Comparison of ENCODE assay signal across 8 cellular contexts in genomic region chr1:35810096-35810860, GRCh38.
DNase-seq lines count a peak whose midpoint lies in the region; ATAC-seq and TF ChIP-seq lines count a peak whose summit lies in the region.

No MANE protein-coding gene starts in this region.

- no peak overlapping the region for H2AFZ ChIP-seq in DND-41 (ENCODE audit: low read depth, low read length)
- no peak overlapping the region for H2AFZ ChIP-seq in OCI-LY1 (ENCODE audit: low read length)

- DNase-seq in DND-41 (no peak), epithelial cell of esophagus (ENCODE audit: low read depth) (peak; percentile 74), non-pigmented ciliary epithelial cell (ENCODE audit: low read depth) (peak; percentile 10), NCI-H774 (lab: John Stamatoyannopoulos, UW) (no peak), DMS153 treated with DMSO at 0.1 percent for 48 hours (lab: John Stamatoyannopoulos, UW; ENCODE audit: unreplicated experiment) (no peak)
- DNase-seq in activated CD4-positive, alpha-beta T cell treated with anti-CD3 and anti-CD28 coated beads, Interleukin-2, amount 50 U/mL, for 4 hours, result no peak

- H4K20me1 ChIP-seq in DND-41 (ENCODE audit: insufficient read depth, low read length) (no peaks in the 10 kb centered on the region), OCI-LY1 (ENCODE audit: insufficient read depth, low read length) (no peaks in the 10 kb centered on the region)

- no peaks in the 10 kb centered on the region for H3K9me3 ChIP-seq in DND-41 (ENCODE audit: insufficient read depth, low read length, severe bottlenecking)
- H3K9me3 ChIP-seq in OCI-LY1 (ENCODE audit: low read length), result no peaks in the 10 kb centered on the region

- ATAC-seq in DND-41 (ENCODE audit: insufficient read depth, low read depth), result no peak
- no peak for ATAC-seq in GM18909 (IDR thresholded peaks at IDR 0.05; ENCODE audit: poor library complexity, unreplicated experiment)

- peaks cover 24% of the 10 kb centered on the region for H3K4me1 ChIP-seq in DND-41 (ENCODE audit: insufficient read depth, low read length)
- H3K4me1 ChIP-seq in OCI-LY1 (ENCODE audit: insufficient read depth, low read length, severe bottlenecking), result peaks cover 49% of the 10 kb centered on the region

- no peaks in the 10 kb centered on the region for H3K9me2 ChIP-seq in OCI-LY1 (ENCODE audit: low read depth, low read length)

- 0 out of 2 replicates have a peak, but pooled peaks cover 5% of the 10 kb centered on the region for H3F3A ChIP-seq in OCI-LY1 (ENCODE audit: insufficient read depth, low read length)

- H3K36me3 ChIP-seq in DND-41 (ENCODE audit: insufficient read depth, low read length) (peaks cover 3% of the 10 kb centered on the region; the same call in 1 of the 2 replicates), OCI-LY1 (ENCODE audit: insufficient read depth, low read length) (no peaks in the 10 kb centered on the region)

- TF ChIP-seq CTCF in DND-41 (IDR thresholded peaks at IDR 0.05; ENCODE audit: borderline replicate concordance, extremely low read depth, low read length, poor library complexity, severe bottlenecking) (no peak), OCI-LY1 (IDR thresholded peaks at IDR 0.05; ENCODE audit: low read length) (no peak), epithelial cell of esophagus (IDR thresholded peaks at IDR 0.05; ENCODE audit: insufficient read depth, low read depth, low read length, missing control alignments) (no peak)

- H3K27me3 ChIP-seq in DND-41 (ENCODE audit: insufficient read depth, low read length, poor library complexity), result no peaks in the 10 kb centered on the region
- H3K27me3 ChIP-seq in OCI-LY1 (ENCODE audit: insufficient read depth, low read length), result no peaks in the 10 kb centered on the region

- H3K27ac ChIP-seq in DND-41 (ENCODE audit: low read length), result no peak overlapping the region
- H3K27ac ChIP-seq in OCI-LY1 (ENCODE audit: low read depth, low read length, poor library complexity, severe bottlenecking), result peak overlapping the region; percentile 75

- H3K4me3 ChIP-seq in DND-41 (ENCODE audit: low read depth in 1 of 2, low read length in 2 of 2), result no peak overlapping the region
- H3K4me3 ChIP-seq in OCI-LY1 (ENCODE audit: low read depth, low read length, poor library complexity, severe bottlenecking), result peak overlapping the region; percentile 98
- H3K4me3 ChIP-seq in epithelial cell of esophagus (ENCODE audit: low read length), result no peak overlapping the region

- H3K79me2 ChIP-seq in DND-41 (ENCODE audit: insufficient read depth, low read length) (peaks cover 38% of the 10 kb centered on the region), OCI-LY1 (ENCODE audit: insufficient read depth, low read length) (no peaks in the 10 kb centered on the region)

- H3K9ac ChIP-seq in DND-41 (ENCODE audit: low read depth, low read length) (peak overlapping the region; percentile 99; the same call in 1 of the 2 replicates), OCI-LY1 (ENCODE audit: low read length) (no peak overlapping the region; the same call in 1 of the 2 replicates)

- H3K4me2 ChIP-seq in DND-41 (ENCODE audit: insufficient read depth, low read length) (peak overlapping the region; percentile 89), OCI-LY1 (ENCODE audit: low read length) (peak overlapping the region; percentile 79)

Comparison
In these comparisons a context has a peak if more than half of its experiments do, and no peak if none do; other contexts are left out.
1. DNase-seq: peak in epithelial cell of esophagus (single experiment) and non-pigmented ciliary epithelial cell (single experiment); none in DND-41 (single experiment), NCI-H774 (single experiment), DMS153 treated with DMSO at 0.1 percent for 48 hours (single experiment) and activated CD4-positive, alpha-beta T cell treated with anti-CD3 and anti-CD28 coated beads, Interleukin-2, amount 50 U/mL, for 4 hours (0 of 2).